In the genomic region with DNA sequence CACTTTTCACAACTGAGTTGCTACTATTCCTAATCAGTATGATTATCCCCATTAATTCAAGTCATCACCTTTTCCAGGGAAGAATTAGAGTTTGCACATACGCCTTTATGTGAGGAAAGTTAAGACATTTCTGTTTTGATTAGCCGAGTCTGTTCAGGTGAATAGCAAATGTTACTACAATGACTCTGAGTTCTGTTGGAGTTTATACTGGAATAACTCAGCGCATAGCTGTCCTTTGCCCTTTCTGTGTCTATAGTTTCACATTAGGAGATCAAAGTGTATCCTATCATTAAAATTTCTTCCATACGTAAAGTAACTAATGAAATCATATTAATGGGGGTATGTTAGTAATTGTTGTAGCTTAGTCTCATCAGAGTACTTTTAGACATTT, we compare ENCODE assay signal across 2 cellular contexts.
A peak's percentile ranks its signal among the peaks of the same experiment; 100 is the strongest.
TF ChIP-seq lines count a peak whose summit lies in the region.

No MANE protein-coding gene starts in this region.

TF ChIP-seq in liver, 16 proteins besides CTCF, POLR2A, EP300 and RAD21:
- no peak for TF ChIP-seq ATF3 (IDR thresholded peaks at IDR 0.05)
- peak; percentile 57 to 66 for TF ChIP-seq HNF4A (conservative IDR thresholded peaks at IDR 0.05)
- no peak for TF ChIP-seq GABPA (IDR thresholded peaks at IDR 0.05 in 1 of 2, conservative IDR thresholded peaks at IDR 0.05 in 1 of 2)
- no peak for TF ChIP-seq YY1 (IDR thresholded peaks at IDR 0.05)
- TF ChIP-seq, protein P1, sequence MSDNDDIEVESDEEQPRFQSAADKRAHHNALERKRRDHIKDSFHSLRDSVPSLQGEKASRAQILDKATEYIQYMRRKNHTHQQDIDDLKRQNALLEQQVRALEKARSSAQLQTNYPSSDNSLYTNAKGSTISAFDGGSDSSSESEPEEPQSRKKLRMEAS (IDR thresholded peaks at IDR 0.05) = no peak
- no peak for TF ChIP-seq FOXA1 (IDR thresholded peaks at IDR 0.05)
- TF ChIP-seq RXRA (IDR thresholded peaks at IDR 0.05) = no peak
- no peak for TF ChIP-seq TAF1 (conservative IDR thresholded peaks at IDR 0.05)
- no peak for TF ChIP-seq FOXA2 (IDR thresholded peaks at IDR 0.05)
- peak; percentile 20 for TF ChIP-seq HNF4G (IDR thresholded peaks at IDR 0.05)
- TF ChIP-seq, protein P2, sequence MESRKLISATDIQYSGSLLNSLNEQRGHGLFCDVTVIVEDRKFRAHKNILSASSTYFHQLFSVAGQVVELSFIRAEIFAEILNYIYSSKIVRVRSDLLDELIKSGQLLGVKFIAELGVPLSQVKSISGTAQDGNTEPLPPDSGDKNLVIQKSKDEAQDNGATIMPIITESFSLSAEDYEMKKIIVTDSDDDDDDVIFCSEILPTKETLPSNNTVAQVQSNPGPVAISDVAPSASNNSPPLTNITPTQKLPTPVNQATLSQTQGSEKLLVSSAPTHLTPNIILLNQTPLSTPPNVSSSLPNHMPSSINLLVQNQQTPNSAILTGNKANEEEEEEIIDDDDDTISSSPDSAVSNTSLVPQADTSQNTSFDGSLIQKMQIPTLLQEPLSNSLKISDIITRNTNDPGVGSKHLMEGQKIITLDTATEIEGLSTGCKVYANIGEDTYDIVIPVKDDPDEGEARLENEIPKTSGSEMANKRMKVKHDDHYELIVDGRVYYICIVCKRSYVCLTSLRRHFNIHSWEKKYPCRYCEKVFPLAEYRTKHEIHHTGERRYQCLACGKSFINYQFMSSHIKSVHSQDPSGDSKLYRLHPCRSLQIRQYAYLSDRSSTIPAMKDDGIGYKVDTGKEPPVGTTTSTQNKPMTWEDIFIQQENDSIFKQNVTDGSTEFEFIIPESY (IDR thresholded peaks at IDR 0.05) = no peak
- TF ChIP-seq NR2F2 (IDR thresholded peaks at IDR 0.05) = no peak
- no peak for TF ChIP-seq JUND (IDR thresholded peaks at IDR 0.05)

TF ChIP-seq in HepG2, 621 proteins besides CTCF, POLR2A, EP300 and RAD21:
- TF ChIP-seq MED13 (CRISPR knock-in tag; IDR thresholded peaks at IDR 0.05) (no peak), MXD4 (CRISPR knock-in tag; IDR thresholded peaks at IDR 0.05) (no peak), TRIM24 (CRISPR knock-in tag; IDR thresholded peaks at IDR 0.05) (no peak), ZNF143 (CRISPR knock-in tag; IDR thresholded peaks at IDR 0.05) (no peak), ZNF572 (CRISPR knock-in tag; IDR thresholded peaks at IDR 0.05) (no peak), IKZF4 (CRISPR knock-in tag; IDR thresholded peaks at IDR 0.05; ENCODE audit: borderline replicate concordance, low read depth, not compliant biosample characterization) (no peak), KLF12 (CRISPR knock-in tag; IDR thresholded peaks at IDR 0.05; ENCODE audit: borderline replicate concordance) (no peak)
- TF ChIP-seq, protein P3, sequence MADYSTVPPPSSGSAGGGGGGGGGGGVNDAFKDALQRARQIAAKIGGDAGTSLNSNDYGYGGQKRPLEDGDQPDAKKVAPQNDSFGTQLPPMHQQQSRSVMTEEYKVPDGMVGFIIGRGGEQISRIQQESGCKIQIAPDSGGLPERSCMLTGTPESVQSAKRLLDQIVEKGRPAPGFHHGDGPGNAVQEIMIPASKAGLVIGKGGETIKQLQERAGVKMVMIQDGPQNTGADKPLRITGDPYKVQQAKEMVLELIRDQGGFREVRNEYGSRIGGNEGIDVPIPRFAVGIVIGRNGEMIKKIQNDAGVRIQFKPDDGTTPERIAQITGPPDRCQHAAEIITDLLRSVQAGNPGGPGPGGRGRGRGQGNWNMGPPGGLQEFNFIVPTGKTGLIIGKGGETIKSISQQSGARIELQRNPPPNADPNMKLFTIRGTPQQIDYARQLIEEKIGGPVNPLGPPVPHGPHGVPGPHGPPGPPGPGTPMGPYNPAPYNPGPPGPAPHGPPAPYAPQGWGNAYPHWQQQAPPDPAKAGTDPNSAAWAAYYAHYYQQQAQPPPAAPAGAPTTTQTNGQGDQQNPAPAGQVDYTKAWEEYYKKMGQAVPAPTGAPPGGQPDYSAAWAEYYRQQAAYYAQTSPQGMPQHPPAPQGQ (CRISPR knock-in tag; IDR thresholded peaks at IDR 0.05; ENCODE audit: borderline replicate concordance) = no peak
TF ChIP-seq in HepG2: peak in this region for 0.
